ENCODE assay signal across 19 cellular contexts in genomic region chr11:134349802-134350355, GRCh38. TPM values are rescaled to one million over a fixed set of nuclear protein-coding genes. Genes with fewer than 3 reads are reported as not detected.
DNase-seq lines count a peak whose midpoint lies in the region; ATAC-seq and TF ChIP-seq lines count a peak whose summit lies in the region.
"Had no signal": no experiment of that assay in that cellular context is flagged by ENCODE, and none has a peak within 500 bp of the region (broad histone marks: within the 10 kb centered on the region; RNA-seq: fewer than 3 reads in every experiment).

No MANE protein-coding gene starts in this region.

- no peaks in the 10 kb centered on the region for H4K20me1 ChIP-seq in BLaER1
- no peaks in the 10 kb centered on the region for H4K20me1 ChIP-seq in DND-41 (ENCODE audit: insufficient read depth, low read length)

- no peaks in the 10 kb centered on the region for H3K27me3 ChIP-seq in BLaER1
- H3K27me3 ChIP-seq in DND-41 (ENCODE audit: insufficient read depth, low read length, poor library complexity): no peaks in the 10 kb centered on the region
- no peaks in the 10 kb centered on the region for H3K27me3 ChIP-seq in endodermal cell (ENCODE audit: control insufficient read depth, insufficient read depth, low read length, poor library complexity, severe bottlenecking)
- H3K27me3 ChIP-seq: body of pancreas, gastrocnemius medialis had no signal

- H3K9ac ChIP-seq in BLaER1 (no peak overlapping the region), DND-41 (ENCODE audit: low read depth, low read length) (no peak overlapping the region), endodermal cell (ENCODE audit: extremely low read depth, low read length, poor library complexity, severe bottlenecking) (no peak overlapping the region)

- H3K4me3 ChIP-seq in BLaER1 (no peak overlapping the region), DND-41 (ENCODE audit: low read depth in 1 of 2, low read length in 2 of 2) (no peak overlapping the region), endodermal cell (ENCODE audit: low read length) (no peak overlapping the region)
- H3K4me3 ChIP-seq: body of pancreas, gastrocnemius medialis had no signal

- peak overlapping the region; percentile 22; the same call in 1 of the 2 replicates for H3K4me2 ChIP-seq in BLaER1
- no peak overlapping the region for H3K4me2 ChIP-seq in DND-41 (ENCODE audit: insufficient read depth, low read length)

- TF ChIP-seq CTCF in DND-41 (IDR thresholded peaks at IDR 0.05; ENCODE audit: borderline replicate concordance, extremely low read depth, low read length, poor library complexity, severe bottlenecking) (no peak), endodermal cell (conservative IDR thresholded peaks at IDR 0.05) (no peak)

- no peak overlapping the region for H3K27ac Mint-ChIP-seq in endodermal cell
- H3K27ac Mint-ChIP-seq: activated B cell treated with CpG ODN at 0.5 μM for 24 hours, HFFc6 had no signal

- WGBS in endodermal cell (ENCODE audit: insufficient coverage in 1 of 2, insufficient read length in 1 of 2), 2 experiments: 87 to 95% methylated on average over 3 to 10 of the region's 10 CpGs

- H3K36me3 ChIP-seq in BLaER1: no peaks in the 10 kb centered on the region
- H3K36me3 ChIP-seq in DND-41 (ENCODE audit: insufficient read depth, low read length): no peaks in the 10 kb centered on the region
- H3K36me3 ChIP-seq in endodermal cell (ENCODE audit: control insufficient read depth, insufficient read depth, low read length): no peaks in the 10 kb centered on the region
- H3K36me3 ChIP-seq: gastrocnemius medialis had no signal

- H3K27ac ChIP-seq in BLaER1: no peak overlapping the region
- peak overlapping the region; percentile 6; the same call in 1 of the 2 replicates for H3K27ac ChIP-seq in DND-41 (ENCODE audit: low read length)
- H3K27ac ChIP-seq in endodermal cell (ENCODE audit: low read depth, low read length): no peak overlapping the region
- H3K27ac ChIP-seq: body of pancreas, gastrocnemius medialis had no signal

- no peaks in the 10 kb centered on the region for H3K79me2 ChIP-seq in DND-41 (ENCODE audit: insufficient read depth, low read length)

- H3K9me3 ChIP-seq in BLaER1: peaks cover 14% of the 10 kb centered on the region
- H3K9me3 ChIP-seq in DND-41 (ENCODE audit: insufficient read depth, low read length, severe bottlenecking): no peaks in the 10 kb centered on the region
- no peaks in the 10 kb centered on the region for H3K9me3 ChIP-seq in endodermal cell (ENCODE audit: control insufficient read depth, low read length)
- H3K9me3 ChIP-seq: body of pancreas, gastrocnemius medialis had no signal

- ATAC-seq in DND-41 (ENCODE audit: insufficient read depth, low read depth) (no peak), HG02759 (IDR thresholded peaks at IDR 0.05; ENCODE audit: unreplicated experiment) (peak; percentile 9), GM21723 (IDR thresholded peaks at IDR 0.05; ENCODE audit: unreplicated experiment) (no peak)
- ATAC-seq: body of pancreas, gastrocnemius medialis, left ventricle myocardium superior, sciatic nerve had no signal

- no peak for DNase-seq in DND-41
- DNase-seq in endodermal cell: peak; percentile 77
- no peak for DNase-seq in epidermal melanocyte (ENCODE audit: insufficient read length, low spot score)
- DNase-seq in mesenteric fat pad (ENCODE audit: low spot score): no peak
- DNase-seq: activated B cell treated with CpG ODN at 0.5 μM for 24 hours, body of pancreas, dermis blood vessel endothelial cell, erythroblast, gastrocnemius medialis, HFFc6, left ventricle myocardium superior, NCI-H1436 treated with DMSO at 0.1 percent for 48 hours, NCI-H446 had no signal

- H3K9me3 Mint-ChIP-seq in endodermal cell: peaks cover 2% of the 10 kb centered on the region

- peaks cover 20% of the 10 kb centered on the region for H3K4me1 ChIP-seq in BLaER1
- H3K4me1 ChIP-seq in DND-41 (ENCODE audit: insufficient read depth, low read length): peaks cover 12% of the 10 kb centered on the region
- H3K4me1 ChIP-seq in endodermal cell (ENCODE audit: control insufficient read depth, insufficient read depth, low read length): no peaks in the 10 kb centered on the region
- H3K4me1 ChIP-seq: body of pancreas, gastrocnemius medialis had no signal

- no peak overlapping the region for H2AFZ ChIP-seq in DND-41 (ENCODE audit: low read depth, low read length)

- H3K4me1 Mint-ChIP-seq in endodermal cell: peaks cover 7% of the 10 kb centered on the region

- peaks cover 2% of the 10 kb centered on the region for H3K36me3 Mint-ChIP-seq in endodermal cell (ENCODE audit: low read depth)
- H3K36me3 Mint-ChIP-seq: activated naive CD4-positive, alpha-beta T cell treated with anti-CD3 and anti-CD28 coated beads, Interleukin-2, amount 50 U/mL, for 24 hours had no signal

- H3K27me3 Mint-ChIP-seq in endodermal cell (ENCODE audit: insufficient read depth): no peaks in the 10 kb centered on the region
- H3K27me3 Mint-ChIP-seq: activated naive CD4-positive, alpha-beta T cell treated with anti-CD3 and anti-CD28 coated beads, Interleukin-2, amount 50 U/mL, for 24 hours had no signal

- no peak overlapping the region for H3K4me3 Mint-ChIP-seq in endodermal cell
- H3K4me3 Mint-ChIP-seq: activated B cell treated with CpG ODN at 0.5 μM for 24 hours; activated naive CD4-positive, alpha-beta T cell treated with anti-CD3 and anti-CD28 coated beads, Interleukin-2, amount 50 U/mL, for 24 hours; HFFc6 had no signal

RNA-seq across cellular contexts. Expression of gene GLB1L2, which starts 18.1 kb away (rescaled TPM):
- 10 to 100 TPM in 1 of 2 donors, 1 to 10 TPM in 1; 9.9 to 12.5 TPM for total RNA-seq in endodermal cell
- 9.2 TPM for polyA plus RNA-seq in endodermal cell (2013, experiment 1 of 2)
- polyA plus RNA-seq in endodermal cell (2013, experiment 2 of 2): 7.7 TPM
- 0.29 TPM for total RNA-seq in mesenteric fat pad
- total RNA-seq: HFFc6, osteocyte had no signal
